In the genomic region with DNA sequence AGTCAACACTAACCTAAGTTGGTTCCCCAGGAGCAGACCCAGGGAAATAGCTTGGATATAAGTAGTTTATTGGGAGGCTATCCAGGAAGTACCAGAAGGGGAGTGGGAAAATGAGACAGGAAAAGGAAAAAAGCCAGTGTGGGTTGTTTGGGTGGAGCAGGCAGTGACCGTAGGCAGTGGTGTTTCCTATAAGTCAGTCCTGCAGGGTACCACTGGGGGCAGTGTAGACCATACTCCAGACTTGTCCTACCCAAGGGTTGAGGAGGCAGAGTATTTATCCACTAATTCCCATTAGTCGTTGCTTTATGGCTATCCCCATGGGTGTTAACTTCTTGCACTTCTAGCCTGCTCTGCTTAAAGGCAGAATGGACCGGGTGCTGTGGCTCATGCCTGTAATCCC, we compare ENCODE assay signal across 12 cellular contexts. TPM values are rescaled to one million over a fixed set of nuclear protein-coding genes. Genes with fewer than 3 reads are reported as not detected.
DNase-seq lines count a peak whose midpoint lies in the region; ATAC-seq and TF ChIP-seq lines count a peak whose summit lies in the region.
"Had no signal": no experiment of that assay in that cellular context is flagged by ENCODE, and none has a peak within 500 bp of the region (broad histone marks: within the 10 kb centered on the region; RNA-seq: fewer than 3 reads in every experiment).

No MANE protein-coding gene starts in this region.

- no peak overlapping the region for H3K27ac ChIP-seq in 22Rv1
- H3K27ac ChIP-seq in Panc1 (ENCODE audit: low read length), result no peak overlapping the region
- no peak overlapping the region for H3K27ac ChIP-seq in right cardiac atrium (ENCODE audit: low read length)
- H3K27ac ChIP-seq: KMS-11, prostate gland had no signal

- no TSS peak for BruUV-seq in Panc1 (replicated peaks; lab: Mats Ljungman, UMichigan)

- POLR2A ChIA-PET in Panc1 (lab: Charles Lee), result no interaction called here
- POLR2A ChIA-PET in activated CD4-positive, alpha-beta memory T cell treated with anti-CD3 and anti-CD28 coated beads, Interleukin-2, amount 10 ng/mL, durations not matched to agents 7 days and 5 days (lab: Charles Lee), result no interaction called here

- DNase-seq in Panc1 (ENCODE audit: low read depth, low spot score) (peak; percentile 7), right cardiac atrium (peak; percentile 21 to 62 (median 61)), NCI-H128 (lab: John Stamatoyannopoulos, UW; ENCODE audit: unreplicated experiment) (no peak), activated T-cell treated with anti-CD3 and anti-CD28 coated beads for 4 hours (no peak)
- DNase-seq in activated CD4-positive, alpha-beta memory T cell treated with anti-CD3 and anti-CD28 coated beads, Interleukin-2, amount 10 ng/mL, durations not matched to agents 7 days and 5 days, result no peak

- peaks cover 3% of the 10 kb centered on the region for H3K27me3 ChIP-seq in Panc1 (ENCODE audit: control insufficient read depth, insufficient read depth, low read length)
- no peaks in the 10 kb centered on the region for H3K27me3 ChIP-seq in right cardiac atrium (ENCODE audit: control insufficient read depth, insufficient read depth)

- no peak overlapping the region for H3K4me3 ChIP-seq in GM12875 (ENCODE audit: low read depth, low read length)
- no peak overlapping the region for H3K4me3 ChIP-seq in Panc1 (ENCODE audit: low read depth in 2 of 2, low read length in 2 of 2)
- no peak overlapping the region for H3K4me3 ChIP-seq in right cardiac atrium (ENCODE audit: low read length)
- H3K4me3 ChIP-seq: prostate gland had no signal

- H3K4me1 ChIP-seq in Panc1 (ENCODE audit: control insufficient read depth, insufficient read depth, low read length) (no peaks in the 10 kb centered on the region), right cardiac atrium (ENCODE audit: control insufficient read depth, insufficient read depth, low read length) (no peaks in the 10 kb centered on the region)
- H3K4me1 ChIP-seq: prostate gland had no signal

- intact Hi-C loops in Panc1 (cut with micrococcal nuclease; ENCODE audit: unreplicated experiment) (no loop called here), right cardiac atrium (cut with DNase I) (loop anchor here in 1 of 4 donors (5.0 kb wide), 1 partner anchor 79 kb away; no protein-coding TSS in a partner anchor)

- ATAC-seq in Panc1 (no peak), right cardiac atrium (peak; percentile 78 to 85), HG02981 (IDR thresholded peaks at IDR 0.05; ENCODE audit: unreplicated experiment) (no peak)
- ATAC-seq: stimulated activated memory B cell treated with anti-CD40 and anti-IgM and Interleukin-4, amounts not matched to agents 10 μg/mL and 1 μg/mL and 100 μg/mL, for 72 hours had no signal

- 41% methylated on average over 3 of the region's 3 CpGs for WGBS in right cardiac atrium

- no peaks in the 10 kb centered on the region for H3K9me3 ChIP-seq in Panc1 (ENCODE audit: control insufficient read depth, insufficient read depth, low read depth, low read length)
- no peaks in the 10 kb centered on the region for H3K9me3 ChIP-seq in right cardiac atrium (ENCODE audit: control insufficient read depth, low read length)
- H3K9me3 ChIP-seq: prostate gland had no signal

- H3K27ac Mint-ChIP-seq in activated CD4-positive, alpha-beta memory T cell treated with anti-CD3 and anti-CD28 coated beads, Interleukin-2, amount 10 ng/mL, durations not matched to agents 7 days and 5 days, result no peak overlapping the region
- H3K27ac Mint-ChIP-seq: stimulated activated memory B cell treated with anti-CD40 and anti-IgM and Interleukin-4, amounts not matched to agents 10 μg/mL and 1 μg/mL and 100 μg/mL, for 72 hours had no signal

- H3K27me3 Mint-ChIP-seq in activated CD4-positive, alpha-beta memory T cell treated with anti-CD3 and anti-CD28 coated beads, Interleukin-2, amount 10 ng/mL, durations not matched to agents 7 days and 5 days, result peaks cover 3% of the 10 kb centered on the region

- TF ChIP-seq CTCF in 22Rv1 (IDR thresholded peaks at IDR 0.05), result peak; percentile 88
- peak; percentile 65 for TF ChIP-seq CTCF in GM12875 (IDR thresholded peaks at IDR 0.05; ENCODE audit: borderline replicate concordance, insufficient read depth, low read depth, low read length)
- peak; percentile 46 for TF ChIP-seq CTCF in Panc1 (IDR thresholded peaks at IDR 0.05)

- CTCF ChIA-PET in Panc1 (lab: Charles Lee), result no interaction called here
- CTCF ChIA-PET in activated CD4-positive, alpha-beta memory T cell treated with anti-CD3 and anti-CD28 coated beads, Interleukin-2, amount 10 ng/mL, durations not matched to agents 7 days and 5 days (lab: Charles Lee), result interaction anchor here (0.9 kb wide), 1 partner anchor 85 kb away, joined by 3 read pairs; no protein-coding TSS in a partner anchor

- in situ Hi-C loops in Panc1 (cut with HindIII; ENCODE audit: low pct_unique_long_range_greater_than_20kb, low sequenced_read_pairs), result no loop called here

- no peaks in the 10 kb centered on the region for H3K9me3 Mint-ChIP-seq in activated CD4-positive, alpha-beta memory T cell treated with anti-CD3 and anti-CD28 coated beads, Interleukin-2, amount 10 ng/mL, durations not matched to agents 7 days and 5 days

- no peaks in the 10 kb centered on the region for H3K36me3 ChIP-seq in Panc1 (ENCODE audit: control insufficient read depth, insufficient read depth, low read length)
- H3K36me3 ChIP-seq: prostate gland had no signal

- no peak overlapping the region for H3K4me3 Mint-ChIP-seq in activated CD4-positive, alpha-beta memory T cell treated with anti-CD3 and anti-CD28 coated beads, Interleukin-2, amount 10 ng/mL, durations not matched to agents 7 days and 5 days
- H3K4me3 Mint-ChIP-seq: stimulated activated memory B cell treated with anti-CD40 and anti-IgM and Interleukin-4, amounts not matched to agents 10 μg/mL and 1 μg/mL and 100 μg/mL, for 72 hours had no signal

- no peaks in the 10 kb centered on the region for H3K4me1 Mint-ChIP-seq in activated CD4-positive, alpha-beta memory T cell treated with anti-CD3 and anti-CD28 coated beads, Interleukin-2, amount 10 ng/mL, durations not matched to agents 7 days and 5 days
- H3K4me1 Mint-ChIP-seq: stimulated activated memory B cell treated with anti-CD40 and anti-IgM and Interleukin-4, amounts not matched to agents 10 μg/mL and 1 μg/mL and 100 μg/mL, for 72 hours had no signal

- no peaks in the 10 kb centered on the region for H3K36me3 Mint-ChIP-seq in activated CD4-positive, alpha-beta memory T cell treated with anti-CD3 and anti-CD28 coated beads, Interleukin-2, amount 10 ng/mL, durations not matched to agents 7 days and 5 days (ENCODE audit: low read depth)
- H3K36me3 Mint-ChIP-seq: stimulated activated memory B cell treated with anti-CD40 and anti-IgM and Interleukin-4, amounts not matched to agents 10 μg/mL and 1 μg/mL and 100 μg/mL, for 72 hours had no signal

RNA-seq across cellular contexts. Expression of a gene that starts 6.4 kb away (rescaled TPM):
- total RNA-seq in Panc1 (2021; ENCODE audit: unreplicated experiment), result not detected
- polyA plus RNA-seq in Panc1 (2012; ENCODE audit: insufficient read length), result not detected
- under 1 TPM; 0.09 to 0.20 (median 0.15) TPM for total RNA-seq in right cardiac atrium
- polyA plus RNA-seq in right cardiac atrium, result 0.07 TPM
- total RNA-seq in activated CD4-positive, alpha-beta memory T cell treated with anti-CD3 and anti-CD28 coated beads, Interleukin-2, amount 10 ng/mL, durations not matched to agents 7 days and 5 days, result not detected
- total RNA-seq: fibroblast of villous mesenchyme had no signal

Comparison
In these comparisons a context has a peak if more than half of its experiments do, and no peak if none do; other contexts are left out.
1. ATAC-seq: peak in right cardiac atrium (2 of 2); none in Panc1 (single experiment) and HG02981 (single experiment).
2. DNase-seq: peak in Panc1 (single experiment) and right cardiac atrium (3 of 3); none in activated CD4-positive, alpha-beta memory T cell treated with anti-CD3 and anti-CD28 coated beads, Interleukin-2, amount 10 ng/mL, durations not matched to agents 7 days and 5 days (single experiment), NCI-H128 (single experiment) and activated T-cell treated with anti-CD3 and anti-CD28 coated beads for 4 hours (single experiment).
3. Peak in every context shown above with its lines, with median percentiles within 50 percentile points of each other: CTCF ChIP-seq.